ENCODE assay signal across 8 cellular contexts in genomic region chr1:203117611-203118575, GRCh38. TPM values are rescaled to one million over a fixed set of nuclear protein-coding genes. Genes with fewer than 3 reads are reported as not detected.
DNase-seq lines count a peak whose midpoint lies in the region; ATAC-seq lines count a peak whose summit lies in the region.

No MANE protein-coding gene starts in this region.

- intact Hi-C loops in left colon (cut with DNase I, micrococcal nuclease): loop anchor here in 1 of 2 donors (1.0 to 5.0 kb wide), 2 partner anchors 24 to 99 kb away; no protein-coding TSS in a partner anchor

- ATAC-seq in left colon (peak; percentile 83), HG03280 (IDR thresholded peaks at IDR 0.05; ENCODE audit: unreplicated experiment) (no peak), GM18861 (IDR thresholded peaks at IDR 0.05; ENCODE audit: unreplicated experiment) (no peak)

- DNase-seq in DMS53 (lab: John Stamatoyannopoulos, UW): peak; percentile 88
- peak in 43 of 76 experiments; percentile 2 to 57 (median 23) for DNase-seq in HUDEP-2 (lab: John Stamatoyannopoulos, UW; ENCODE audit: unreplicated experiment in 76 of 76)
- peak; percentile 56 for DNase-seq in RKO (ENCODE audit: low spot score)
- peak; percentile 89 for DNase-seq in cerebellum (ENCODE audit: low spot score)
- peak in 1 of 2 donors; percentile 70 for DNase-seq in left colon
- peak; percentile 73 for DNase-seq in stimulated activated CD8-positive, alpha-beta memory T cell treated with anti-CD3 and anti-CD28 coated beads, Interleukin-4, amount 100 ng/mL, for 48 hours

RNA-seq across cellular contexts. Expression of gene ADORA1, which starts 9.6 kb away (rescaled TPM):
- 19.1 TPM for total RNA-seq in cerebellum
- under 1 TPM; 0.37 to 0.39 TPM for total RNA-seq in left colon

RNA-seq across cellular contexts. Expression of gene MYOG, which starts 32.1 kb away (rescaled TPM):
- total RNA-seq in cerebellum: not detected
- total RNA-seq in left colon: not detected

RNA-seq across cellular contexts. Expression of gene MYBPH, which starts 57.7 kb away (rescaled TPM):
- not detected for total RNA-seq in cerebellum
- total RNA-seq in left colon: not detected

Comparison
In these comparisons a context has a peak if more than half of its experiments do, and no peak if none do; other contexts are left out.
1. RNA of gene ADORA1, which starts 9.6 kb away (total RNA-seq): 19.1 TPM in cerebellum (single experiment); 0.37 to 0.39 TPM in left colon; every median in the first group is over 10 times any median in the second.